26 cellular contexts compared by ENCODE assay signal in the genomic region with DNA sequence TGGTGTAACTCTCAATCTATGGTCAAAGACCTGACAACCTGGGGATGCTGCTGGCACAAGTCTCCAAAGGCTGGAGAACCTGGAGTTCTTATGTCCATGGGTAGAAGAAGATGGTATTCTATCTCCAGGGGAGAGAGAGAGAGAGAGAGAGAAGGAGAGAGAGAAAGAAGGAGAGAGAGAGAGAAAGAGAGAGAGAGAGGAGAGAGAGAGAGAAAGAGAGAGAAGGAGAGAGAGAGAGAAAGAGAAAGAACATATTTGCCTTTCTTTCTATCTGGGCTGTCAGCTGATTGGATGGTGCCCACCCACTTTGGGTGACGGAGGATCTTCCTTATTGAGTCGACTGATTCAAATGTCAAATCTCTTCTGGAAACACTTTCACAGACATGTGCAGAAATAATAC.
"Had no signal": no experiment of that assay in that cellular context is flagged by ENCODE, and none has a peak within 500 bp of the region (broad histone marks: within the 10 kb centered on the region; RNA-seq: fewer than 3 reads in every experiment).

No MANE protein-coding gene starts in this region.

- H3K27ac Mint-ChIP-seq: naive B cell; nephron; neural progenitor cell; stimulated activated effector memory CD8-positive, alpha-beta T cell treated with anti-CD3 and anti-CD28 coated beads, Interleukin-12 subunit alpha, Interleukin-12 subunit beta, amount 100 ng/mL, for 72 hours; stimulated activated naive B cell treated with anti-CD40 and anti-IgM and Interleukin-4, amounts not matched to agents 10 μg/mL and 1 μg/mL and 100 μg/mL, for 72 hours; stimulated activated naive CD8-positive, alpha-beta T cell treated with anti-CD3 and anti-CD28 coated beads, Interleukin-15, Interleukin-2, amounts not matched to agents 100 ng/mL and 50 ng/mL, for 24 hours had no signal

- H3K9me3 ChIP-seq: ovary, prostate gland, right lobe of liver, sigmoid colon, thoracic aorta, thyroid gland, upper lobe of left lung, vagina had no signal

- ATAC-seq: right cardiac atrium; right lobe of liver; stimulated activated effector memory CD8-positive, alpha-beta T cell treated with anti-CD3 and anti-CD28 coated beads, Interleukin-12 subunit alpha, Interleukin-12 subunit beta, amount 100 ng/mL, for 72 hours; stimulated activated naive B cell treated with anti-CD40 and anti-IgM and Interleukin-4, amounts not matched to agents 10 μg/mL and 1 μg/mL and 100 μg/mL, for 72 hours had no signal

- H3K9me3 Mint-ChIP-seq: stimulated activated naive CD8-positive, alpha-beta T cell treated with anti-CD3 and anti-CD28 coated beads, Interleukin-15, Interleukin-2, amounts not matched to agents 100 ng/mL and 50 ng/mL, for 24 hours had no signal

- H3K36me3 Mint-ChIP-seq: naive B cell; neural progenitor cell; stimulated activated effector memory CD8-positive, alpha-beta T cell treated with anti-CD3 and anti-CD28 coated beads, Interleukin-12 subunit alpha, Interleukin-12 subunit beta, amount 100 ng/mL, for 72 hours; stimulated activated naive B cell treated with anti-CD40 and anti-IgM and Interleukin-4, amounts not matched to agents 10 μg/mL and 1 μg/mL and 100 μg/mL, for 72 hours had no signal

- H3K36me3 ChIP-seq: neural progenitor cell, ovary, prostate gland, right lobe of liver, sigmoid colon, stomach, thoracic aorta, thyroid gland, tibial nerve, upper lobe of left lung, vagina had no signal

- H3K27ac ChIP-seq: neural progenitor cell, ovary, parathyroid adenoma, prostate gland, right lobe of liver, sigmoid colon, stomach, thoracic aorta, thyroid gland, tibial nerve, upper lobe of left lung, vagina had no signal

- H3K27me3 Mint-ChIP-seq: naive B cell; stimulated activated naive B cell treated with anti-CD40 and anti-IgM and Interleukin-4, amounts not matched to agents 10 μg/mL and 1 μg/mL and 100 μg/mL, for 72 hours; stimulated activated naive CD8-positive, alpha-beta T cell treated with anti-CD3 and anti-CD28 coated beads, Interleukin-15, Interleukin-2, amounts not matched to agents 100 ng/mL and 50 ng/mL, for 24 hours had no signal

- H3K27me3 ChIP-seq: neural progenitor cell, ovary, right lobe of liver, sigmoid colon, stomach, thyroid gland, tibial nerve, upper lobe of left lung, vagina had no signal

- H3K4me1 ChIP-seq: neural progenitor cell, prostate gland, right lobe of liver, sigmoid colon, thyroid gland, tibial nerve, vagina had no signal

- H3K4me3 ChIP-seq: neural progenitor cell, ovary, prostate gland, right lobe of liver, sigmoid colon, stomach, thoracic aorta, thyroid gland, tibial nerve, upper lobe of left lung, vagina had no signal

- DNase-seq: naive B cell; occipital lobe; ovary; posterior cingulate gyrus; right cardiac atrium; right lobe of liver; sigmoid colon; small intestine; stimulated activated CD4-positive, alpha-beta T cell treated with anti-CD3 and anti-CD28 coated beads, Interleukin-15, amount 100 ng/mL, for 24 hours; stimulated activated CD4-positive, alpha-beta T cell treated with anti-CD3 and anti-CD28 coated beads, Interleukin-2, amount 100 ng/mL, for 24 hours; stimulated activated CD4-positive, alpha-beta T cell treated with anti-CD3 and anti-CD28 coated beads, Interleukin-2, amount 100 ng/mL, for 48 hours; stimulated activated CD4-positive, alpha-beta T cell treated with anti-CD3 and anti-CD28 coated beads, Interleukin-4, amount 100 ng/mL, for 24 hours; stimulated activated naive B cell treated with anti-CD40 and anti-IgM and Interleukin-4, amounts not matched to agents 10 μg/mL and 1 μg/mL and 100 μg/mL, for 72 hours; stimulated activated naive CD4-positive, alpha-beta T cell treated with Interleukin-2 at 50 U/mL for 16 hours; stomach; thyroid gland; upper lobe of left lung had no signal

- H3K4me3 Mint-ChIP-seq: naive B cell; nephron; neural progenitor cell; stimulated activated effector memory CD8-positive, alpha-beta T cell treated with anti-CD3 and anti-CD28 coated beads, Interleukin-12 subunit alpha, Interleukin-12 subunit beta, amount 100 ng/mL, for 72 hours; stimulated activated naive B cell treated with anti-CD40 and anti-IgM and Interleukin-4, amounts not matched to agents 10 μg/mL and 1 μg/mL and 100 μg/mL, for 72 hours; stimulated activated naive CD8-positive, alpha-beta T cell treated with anti-CD3 and anti-CD28 coated beads, Interleukin-15, Interleukin-2, amounts not matched to agents 100 ng/mL and 50 ng/mL, for 24 hours had no signal
